Comparison of ENCODE assay signal across 31 cellular contexts in the genomic region with DNA sequence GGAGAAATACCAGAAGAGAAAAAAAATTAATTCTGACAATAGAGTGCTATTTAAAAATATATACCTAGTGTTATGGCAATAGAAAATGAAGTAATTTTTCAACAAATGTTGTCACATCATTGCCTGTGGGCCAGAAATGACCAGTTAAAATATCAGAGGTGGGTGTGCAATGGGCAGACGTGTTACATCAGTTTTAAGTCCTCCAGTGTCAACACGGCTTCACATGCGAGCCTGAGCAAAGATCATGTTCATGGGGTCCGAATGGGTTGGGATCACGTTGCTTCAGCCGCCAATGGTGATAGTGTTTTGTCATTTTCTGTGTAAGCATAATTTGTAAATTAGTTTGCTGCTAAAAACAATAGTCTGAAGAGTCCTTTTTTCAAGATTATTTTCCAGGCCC. TPM values are rescaled to one million over a fixed set of nuclear protein-coding genes. Genes with fewer than 3 reads are reported as not detected.
"Had no signal": no experiment of that assay in that cellular context is flagged by ENCODE, and none has a peak within 500 bp of the region (broad histone marks: within the 10 kb centered on the region; RNA-seq: fewer than 3 reads in every experiment).

No MANE protein-coding gene starts in this region.

- DNase-seq: activated CD4-positive, alpha-beta memory T cell treated with anti-CD3 and anti-CD28 coated beads, Interleukin-2, amount 10 ng/mL, durations not matched to agents 7 days and 5 days; activated CD4-positive, alpha-beta T cell treated with anti-CD3 and anti-CD28 coated beads for 1 hour; activated CD4-positive, alpha-beta T cell treated with anti-CD3 and anti-CD28 coated beads for 36 hours; activated CD4-positive, alpha-beta T cell treated with anti-CD3 and anti-CD28 coated beads for 48 hours; activated CD4-positive, alpha-beta T cell treated with anti-CD3 and anti-CD28 coated beads, Interleukin-2, amount 10 ng/mL, durations not matched to agents 7 days and 5 days; activated CD4-positive, alpha-beta T cell treated with anti-CD3 and anti-CD28 coated beads, Interleukin-2, amount 50 U/mL, for 48 hours; activated CD4-positive, CD25-positive, alpha-beta regulatory T cell; activated CD8-positive, alpha-beta memory T cell treated with anti-CD3 and anti-CD28 coated beads for 24 hours; activated CD8-positive, alpha-beta memory T cell treated with anti-CD3 and anti-CD28 coated beads, Interleukin-2, amount 10 ng/mL, durations not matched to agents 7 days and 5 days; activated CD8-positive, alpha-beta memory T cell treated with anti-CD3 and anti-CD28 coated beads, Interleukin-2, amount 50 U/mL, for 48 hours; activated CD8-positive, alpha-beta T cell treated with anti-CD3 and anti-CD28 coated beads, Interleukin-2, amount 10 ng/mL, durations not matched to agents 7 days and 5 days; activated effector memory CD4-positive, alpha-beta T cell treated with Interleukin-2 at 50 U/mL for 16 hours; activated gamma-delta T cell; activated naive CD4-positive, alpha-beta T cell treated with anti-CD3 and anti-CD28 coated beads, Interleukin-2, amount 10 ng/mL, durations not matched to agents 7 days and 5 days; activated naive CD4-positive, alpha-beta T cell treated with Interleukin-2 at 50 U/mL for 16 hours; activated naive CD8-positive, alpha-beta T cell treated with anti-CD3 and anti-CD28 coated beads, Interleukin-2, amount 10 ng/mL, durations not matched to agents 7 days and 5 days; activated naive CD8-positive, alpha-beta T cell treated with anti-CD3 and anti-CD28 coated beads, Interleukin-2, amount 50 U/mL, for 24 hours; activated T-cell treated with anti-CD3 and anti-CD28 coated beads, Interleukin-2, amount 50 U/mL, for 24 hours; activated T-cell treated with anti-CD3 and anti-CD28 coated beads, Interleukin-2, amount 50 U/mL, for 48 hours; amygdala; anterior cingulate cortex; caudate nucleus; cerebellar nuclear complex; T-helper 2 cell; T-helper 9 cell had no signal

- ATAC-seq: activated CD4-positive, alpha-beta T cell treated with anti-CD3 and anti-CD28 coated beads for 36 hours; activated CD4-positive, CD25-positive, alpha-beta regulatory T cell treated with anti-CD3 and anti-CD28 coated beads, Interleukin-2, amount 50 U/mL, for 24 hours; activated CD8-positive, alpha-beta memory T cell treated with anti-CD3 and anti-CD28 coated beads, Interleukin-2, amount 10 ng/mL, durations not matched to agents 7 days and 5 days; activated CD8-positive, alpha-beta T cell treated with anti-CD3 and anti-CD28 coated beads, Interleukin-2, amount 10 ng/mL, durations not matched to agents 7 days and 5 days; activated naive CD8-positive, alpha-beta T cell treated with anti-CD3 and anti-CD28 coated beads, Interleukin-2, amount 50 U/mL, for 24 hours had no signal

- H3K9me3 ChIP-seq: ascending aorta had no signal

- H3K27me3 ChIP-seq: ascending aorta, cardiac muscle cell had no signal

- H3K27ac ChIP-seq: ascending aorta, cardiac muscle cell, VCaP had no signal

- FAIRE-seq: bronchial epithelial cell, TTC549 had no signal

- H3K4me1 ChIP-seq: ascending aorta had no signal

- H3K36me3 ChIP-seq: ascending aorta, cardiac muscle cell had no signal

- H3K4me3 ChIP-seq: ascending aorta, cardiac muscle cell had no signal

RNA-seq across cellular contexts. Expression of a gene that starts 27.5 kb away (rescaled TPM):
- polyA plus RNA-seq: cardiac muscle cell had no signal
